In genomic region chr11:132721526-132721925, GRCh38 we compare ENCODE assay signal across 24 cellular contexts.
"Had no signal": no experiment of that assay in that cellular context is flagged by ENCODE, and none has a peak within 500 bp of the region (broad histone marks: within the 10 kb centered on the region; RNA-seq: fewer than 3 reads in every experiment).

No MANE protein-coding gene starts in this region.

- H3K9me3 ChIP-seq: left ventricle myocardium inferior, ovary, right atrium auricular region, right lobe of liver, tibial nerve, uterus had no signal

- ATAC-seq: natural killer cell; right lobe of liver; stimulated activated memory B cell treated with anti-CD40 and anti-IgM and Interleukin-4, amounts not matched to agents 10 μg/mL and 1 μg/mL and 100 μg/mL, for 72 hours; stimulated activated naive CD8-positive, alpha-beta T cell treated with anti-CD3 and anti-CD28 coated beads, Interleukin-15, amount 100 ng/mL, for 72 hours had no signal

- H3K27me3 ChIP-seq: ovary, right atrium auricular region, right lobe of liver, tibial nerve, uterus had no signal

- H3K27ac ChIP-seq: left ventricle myocardium inferior, ovary, right atrium auricular region, right lobe of liver, tibial nerve, uterus had no signal

- H3K27ac Mint-ChIP-seq: mesothelial cell of epicardium; naive B cell; natural killer cell; progenitor cell of endocrine pancreas; stimulated activated memory B cell treated with anti-CD40 and anti-IgM and Interleukin-4, amounts not matched to agents 10 μg/mL and 1 μg/mL and 100 μg/mL, for 72 hours; stimulated activated naive CD8-positive, alpha-beta T cell treated with anti-CD3 and anti-CD28 coated beads, Interleukin-15, amount 100 ng/mL, for 72 hours; type B pancreatic cell had no signal

- H3K36me3 Mint-ChIP-seq: mesothelial cell of epicardium; naive B cell; natural killer cell; stimulated activated memory B cell treated with anti-CD40 and anti-IgM and Interleukin-4, amounts not matched to agents 10 μg/mL and 1 μg/mL and 100 μg/mL, for 72 hours; type B pancreatic cell had no signal

- H3K4me2 ChIP-seq: smooth muscle cell had no signal

- H3K4me3 Mint-ChIP-seq: mesothelial cell of epicardium; naive B cell; natural killer cell; stimulated activated memory B cell treated with anti-CD40 and anti-IgM and Interleukin-4, amounts not matched to agents 10 μg/mL and 1 μg/mL and 100 μg/mL, for 72 hours; stimulated activated naive CD8-positive, alpha-beta T cell treated with anti-CD3 and anti-CD28 coated beads, Interleukin-15, amount 100 ng/mL, for 72 hours; type B pancreatic cell had no signal

- DNase-seq: hypothalamus; islet precursor cell; left ventricle myocardium inferior; mesendoderm; naive B cell; natural killer cell; ovary; right lobe of liver; stimulated activated CD4-positive, alpha-beta T cell treated with anti-CD3 and anti-CD28 coated beads, Interleukin-1b, Interleukin-23, amount 100 ng/mL, for 48 hours; stimulated activated CD4-positive, alpha-beta T cell treated with anti-CD3 and anti-CD28 coated beads, Interleukin-2, amount 100 ng/mL, for 48 hours; stimulated activated CD4-positive, alpha-beta T cell treated with anti-CD3 and anti-CD28 coated beads, Interleukin-4, amount 100 ng/mL, for 4 hours; stimulated activated CD8-positive, alpha-beta memory T cell treated with anti-CD3 and anti-CD28 coated beads, Interleukin-4, amount 100 ng/mL, for 48 hours; stimulated activated naive CD4-positive, alpha-beta T cell treated with Interleukin-2 at 50 U/mL for 16 hours; stimulated activated naive CD8-positive, alpha-beta T cell treated with anti-CD3 and anti-CD28 coated beads, Interleukin-15, amount 100 ng/mL, for 72 hours; substantia nigra; uterus had no signal

- H3K27me3 Mint-ChIP-seq: naive B cell; stimulated activated memory B cell treated with anti-CD40 and anti-IgM and Interleukin-4, amounts not matched to agents 10 μg/mL and 1 μg/mL and 100 μg/mL, for 72 hours; stimulated activated naive CD8-positive, alpha-beta T cell treated with anti-CD3 and anti-CD28 coated beads, Interleukin-15, amount 100 ng/mL, for 72 hours had no signal

- H3K4me3 ChIP-seq: left ventricle myocardium inferior, lung, ovary, right atrium auricular region, right lobe of liver, smooth muscle cell, tibial nerve, uterus had no signal

- H3K4me1 Mint-ChIP-seq: stimulated activated memory B cell treated with anti-CD40 and anti-IgM and Interleukin-4, amounts not matched to agents 10 μg/mL and 1 μg/mL and 100 μg/mL, for 72 hours had no signal

- H3K4me1 ChIP-seq: left ventricle myocardium inferior, right atrium auricular region, tibial nerve, uterus had no signal

- H3K36me3 ChIP-seq: left ventricle myocardium inferior, ovary, right atrium auricular region, right lobe of liver, tibial nerve, uterus had no signal
